Comparison of ENCODE assay signal across 12 cellular contexts in genomic region chr17:46159686-46160085, GRCh38. TPM values are rescaled to one million over a fixed set of nuclear protein-coding genes. Genes with fewer than 3 reads are reported as not detected.
DNase-seq lines count a peak whose midpoint lies in the region; ATAC-seq and TF ChIP-seq lines count a peak whose summit lies in the region.
"Had no signal": no experiment of that assay in that cellular context is flagged by ENCODE, and none has a peak within 500 bp of the region (broad histone marks: within the 10 kb centered on the region; RNA-seq: fewer than 3 reads in every experiment).

No MANE protein-coding gene starts in this region.

- intact Hi-C loops in left ventricle myocardium inferior (cut with micrococcal nuclease) = no loop called here

- no peak for ATAC-seq in activated T-helper 17 cell treated with anti-CD3 and anti-CD28 coated beads, Interleukin-2, amount 50 U/mL, for 72 hours (replicated peaks)

- H3K4me1 Mint-ChIP-seq in activated T-helper 17 cell treated with anti-CD3 and anti-CD28 coated beads, Interleukin-2, amount 50 U/mL, for 72 hours = peaks cover 69% of the 10 kb centered on the region
- peaks cover 89 to 93% of the 10 kb centered on the region in 2 donors for H3K4me1 Mint-ChIP-seq in immature natural killer cell

- no peak overlapping the region for H3K27ac Mint-ChIP-seq in activated T-helper 17 cell treated with anti-CD3 and anti-CD28 coated beads, Interleukin-2, amount 50 U/mL, for 72 hours
- peak overlapping the region in 4 of 6 donors; percentile 19 to 66 (median 50) for H3K27ac Mint-ChIP-seq in immature natural killer cell

- peak overlapping the region; percentile 27 for H3K4me3 Mint-ChIP-seq in activated T-helper 17 cell treated with anti-CD3 and anti-CD28 coated beads, Interleukin-2, amount 50 U/mL, for 72 hours
- peak overlapping the region in 1 of 5 donors; percentile 10 for H3K4me3 Mint-ChIP-seq in immature natural killer cell

- H3K27me3 ChIP-seq in cardiac muscle cell (no peaks in the 10 kb centered on the region), left ventricle myocardium inferior (ENCODE audit: low read depth) (no peaks in the 10 kb centered on the region)

- H3K4me3 ChIP-seq in cardiac muscle cell (no peak overlapping the region), left ventricle myocardium inferior (no peak overlapping the region)
- H3K4me3 ChIP-seq: thoracic aorta had no signal

- peak overlapping the region; percentile 49 for H3K27ac ChIP-seq in cardiac muscle cell
- no peak overlapping the region for H3K27ac ChIP-seq in left ventricle myocardium inferior (replicated peaks)

- peak in 1 of 2 donors; percentile 72 for DNase-seq in cardiac muscle cell (ENCODE audit: low read depth in 1 of 2, low spot score in 1 of 2)
- no peak for DNase-seq in left ventricle myocardium inferior
- no peak for DNase-seq in immature natural killer cell
- peak; percentile 31 for DNase-seq in stromal cell of bone marrow (ENCODE audit: low read depth)
- no peak for DNase-seq in HUDEP-2 (lab: John Stamatoyannopoulos, UW; ENCODE audit: unreplicated experiment in 76 of 76)
- DNase-seq in stimulated activated CD4-positive, alpha-beta T cell treated with anti-CD3 and anti-CD28 coated beads, Interleukin-2, amount 100 ng/mL, for 24 hours = no peak
- no peak for DNase-seq in NCI-H1105 (lab: John Stamatoyannopoulos, UW)
- DNase-seq: ACHN; NCI-H2029; stimulated activated CD4-positive, alpha-beta T cell treated with anti-CD3 and anti-CD28 coated beads, Interleukin-4, amount 100 ng/mL, for 4 hours had no signal

- peaks cover 50% of the 10 kb centered on the region for H3K4me1 ChIP-seq in cardiac muscle cell (ENCODE audit: low read depth)
- peaks cover 88% of the 10 kb centered on the region for H3K4me1 ChIP-seq in left ventricle myocardium inferior

- TF ChIP-seq CTCF in cardiac muscle cell (IDR thresholded peaks at IDR 0.05; ENCODE audit: low read depth, low read length) (no peak), left ventricle myocardium inferior (IDR thresholded peaks at IDR 0.05; ENCODE audit: borderline replicate concordance) (no peak)

- peaks cover 30% of the 10 kb centered on the region for H3K36me3 Mint-ChIP-seq in activated T-helper 17 cell treated with anti-CD3 and anti-CD28 coated beads, Interleukin-2, amount 50 U/mL, for 72 hours (ENCODE audit: low read depth)
- peaks cover 0 to 4% (median 0%) of the 10 kb centered on the region in 3 donors for H3K36me3 Mint-ChIP-seq in immature natural killer cell

- peaks cover 4% of the 10 kb centered on the region for H3K9me3 Mint-ChIP-seq in activated T-helper 17 cell treated with anti-CD3 and anti-CD28 coated beads, Interleukin-2, amount 50 U/mL, for 72 hours
- H3K9me3 Mint-ChIP-seq in immature natural killer cell = no peaks in the 10 kb centered on the region

- H3K27me3 Mint-ChIP-seq in activated T-helper 17 cell treated with anti-CD3 and anti-CD28 coated beads, Interleukin-2, amount 50 U/mL, for 72 hours = no peaks in the 10 kb centered on the region
- peaks cover 0 to 2% (median 2%) of the 10 kb centered on the region in 3 donors for H3K27me3 Mint-ChIP-seq in immature natural killer cell (ENCODE audit: low read depth in 3 of 3)

- H3K36me3 ChIP-seq in cardiac muscle cell (no peaks in the 10 kb centered on the region), left ventricle myocardium inferior (no peaks in the 10 kb centered on the region)
- H3K36me3 ChIP-seq: thoracic aorta had no signal

- H3K9me3 ChIP-seq in cardiac muscle cell (ENCODE audit: low read depth) = no peaks in the 10 kb centered on the region
- H3K9me3 ChIP-seq in left ventricle myocardium inferior (replicated peaks) = no peaks in the 10 kb centered on the region
- H3K9me3 ChIP-seq: thoracic aorta had no signal

RNA-seq across cellular contexts. Expression of gene KANSL1, which starts 33.5 kb away (rescaled TPM):
- total RNA-seq in cardiac muscle cell = 69.4 and 109 TPM in 2 replicates
- polyA plus RNA-seq in cardiac muscle cell = 52.6 and 61.2 TPM in 2 replicates
- 23.7 TPM for total RNA-seq in left ventricle myocardium inferior
- 100 to 1,000 TPM in 1 of 2 donors, 10 to 100 TPM in 1; 83.6 to 170 TPM for total RNA-seq in activated T-helper 17 cell treated with anti-CD3 and anti-CD28 coated beads, Interleukin-2, amount 50 U/mL, for 72 hours
- 10 to 100 TPM in 1 of 3 donors, 1 to 10 TPM in 2; 3.3 to 21.9 (median 8.6) TPM for polyA plus RNA-seq in immature natural killer cell
